9 cellular contexts compared by ENCODE assay signal in genomic region chr2:149562304-149562703, GRCh38. TPM values are rescaled to one million over a fixed set of nuclear protein-coding genes. Genes with fewer than 3 reads are reported as not detected.
DNase-seq lines count a peak whose midpoint lies in the region; ATAC-seq and TF ChIP-seq lines count a peak whose summit lies in the region.
"Had no signal": no experiment of that assay in that cellular context is flagged by ENCODE, and none has a peak within 500 bp of the region (broad histone marks: within the 10 kb centered on the region; RNA-seq: fewer than 3 reads in every experiment).

No MANE protein-coding gene starts in this region.

- CTCF ChIA-PET in Calu3 (lab: Charles Lee) = no interaction called here
- CTCF ChIA-PET in CD4-positive, alpha-beta memory T cell (lab: Charles Lee; ENCODE audit: partially characterized antibody) = interaction anchor here (1.0 to 2.9 kb wide), 6 partner anchors 10 to 635 kb away, joined by 3 to 60 read pairs (median 6); no protein-coding TSS in a partner anchor

- peak; percentile 78 for ATAC-seq in GM21576 (IDR thresholded peaks at IDR 0.05; ENCODE audit: unreplicated experiment)
- no peak for ATAC-seq in right cardiac atrium

- H3K4me3 Mint-ChIP-seq in Calu3 (ENCODE audit: low read depth, unreplicated experiment) (no peak overlapping the region), endothelial cell (ENCODE audit: unreplicated experiment) (no peak overlapping the region)
- H3K4me3 Mint-ChIP-seq in CD4-positive, alpha-beta memory T cell = no peak overlapping the region
- H3K4me3 Mint-ChIP-seq: neural crest cell had no signal

- TF ChIP-seq POLR2A in adrenal gland (IDR thresholded peaks at IDR 0.05) = no peak

- no peaks in the 10 kb centered on the region for H3K9me3 Mint-ChIP-seq in Calu3 (ENCODE audit: low read depth, unreplicated experiment)
- no peaks in the 10 kb centered on the region for H3K9me3 Mint-ChIP-seq in endothelial cell (ENCODE audit: unreplicated experiment)
- H3K9me3 Mint-ChIP-seq in CD4-positive, alpha-beta memory T cell = no peaks in the 10 kb centered on the region
- H3K9me3 Mint-ChIP-seq: neural crest cell had no signal

- DNase-seq in Calu3 (peak; percentile 18), LoVo (ENCODE audit: low spot score) (peak; percentile 66), adrenal gland (no peak), endothelial cell (ENCODE audit: low spot score) (no peak), right cardiac atrium (no peak)
- no peak for DNase-seq in CD4-positive, alpha-beta memory T cell

- H3K36me3 ChIP-seq in endocrine pancreas (ENCODE audit: control insufficient read depth, insufficient read depth, low read length) (no peaks in the 10 kb centered on the region), adrenal gland (replicated peaks in 1 of 2) (peaks cover 0 to 8% of the 10 kb centered on the region in 2 donors)
- H3K36me3 ChIP-seq in CD4-positive, alpha-beta memory T cell (ENCODE audit: insufficient read depth, low read length) = no peaks in the 10 kb centered on the region

- no peak overlapping the region for H3K27ac Mint-ChIP-seq in Calu3 (ENCODE audit: unreplicated experiment)
- no peak overlapping the region for H3K27ac Mint-ChIP-seq in endothelial cell (ENCODE audit: unreplicated experiment)
- no peak overlapping the region for H3K27ac Mint-ChIP-seq in CD4-positive, alpha-beta memory T cell

- TF ChIP-seq CTCF in Calu3 (IDR thresholded peaks at IDR 0.05; ENCODE audit: unreplicated experiment) (no peak), adrenal gland (IDR thresholded peaks at IDR 0.05) (no peak), endothelial cell (IDR thresholded peaks at IDR 0.05; ENCODE audit: unreplicated experiment) (no peak)

- H3K4me1 ChIP-seq in endocrine pancreas (ENCODE audit: control insufficient read depth, insufficient read depth, low read length) (peaks cover 11% of the 10 kb centered on the region), adrenal gland (replicated peaks in 1 of 2) (peaks cover 0 to 11% of the 10 kb centered on the region in 2 donors), right cardiac atrium (ENCODE audit: control insufficient read depth, insufficient read depth, low read length) (no peaks in the 10 kb centered on the region)
- no peaks in the 10 kb centered on the region for H3K4me1 ChIP-seq in CD4-positive, alpha-beta memory T cell (ENCODE audit: insufficient read depth, low read length)

- no peak overlapping the region for H3K9ac ChIP-seq in endocrine pancreas (ENCODE audit: control insufficient read depth, insufficient read depth, low read length)

- H3K4me1 Mint-ChIP-seq in Calu3 (ENCODE audit: low read depth, unreplicated experiment) (peaks cover 9% of the 10 kb centered on the region), endothelial cell (ENCODE audit: unreplicated experiment) (peaks cover 5% of the 10 kb centered on the region)
- peaks cover 0 to 3% (median 1%) of the 10 kb centered on the region in 4 donors for H3K4me1 Mint-ChIP-seq in CD4-positive, alpha-beta memory T cell
- H3K4me1 Mint-ChIP-seq: neural crest cell had no signal

- 11 to 23% (median 19%) methylated on average over 2 of the region's 2 CpGs for WGBS in adrenal gland, 4 donors
- 20% methylated on average over 2 of the region's 2 CpGs for WGBS in right cardiac atrium

- H3K27ac ChIP-seq in adrenal gland (no peak overlapping the region), right cardiac atrium (ENCODE audit: low read length) (no peak overlapping the region)
- no peak overlapping the region for H3K27ac ChIP-seq in CD4-positive, alpha-beta memory T cell (ENCODE audit: low read depth, low read length)

- intact Hi-C loops in Calu3 (cut with micrococcal nuclease; ENCODE audit: unreplicated experiment) (loop anchor here (5.0 to 10.0 kb wide), 3 partner anchors 138 to 635 kb away; no protein-coding TSS in a partner anchor), adrenal gland (cut with DNase I) (loop anchor here in 1 of 2 donors (5.0 kb wide), 1 partner anchor 545 kb away; no protein-coding TSS in a partner anchor), right cardiac atrium (cut with DNase I) (loop anchor here in 3 of 4 donors (5.0 kb wide), 1 partner anchor 545 kb away; no protein-coding TSS in a partner anchor)
- intact Hi-C loops in CD4-positive, alpha-beta memory T cell (cut with micrococcal nuclease) = loop anchor here (5.0 to 10.0 kb wide), 2 partner anchors 635 to 1058 kb away; no protein-coding TSS in a partner anchor

- POLR2A ChIA-PET in CD4-positive, alpha-beta memory T cell (lab: Charles Lee; ENCODE audit: partially characterized antibody) = no interaction called here

- H3K4me3 ChIP-seq in endocrine pancreas (ENCODE audit: control insufficient read depth, insufficient read depth, low read length) (peak overlapping the region; percentile 7), adrenal gland (no peak overlapping the region), right cardiac atrium (ENCODE audit: low read length) (no peak overlapping the region)
- no peak overlapping the region for H3K4me3 ChIP-seq in CD4-positive, alpha-beta memory T cell (ENCODE audit: low read length in 2 of 2)

- no peaks in the 10 kb centered on the region for H3K27me3 Mint-ChIP-seq in Calu3 (ENCODE audit: unreplicated experiment)
- H3K27me3 Mint-ChIP-seq in endothelial cell (ENCODE audit: unreplicated experiment) = no peaks in the 10 kb centered on the region
- peaks cover 0 to 1% of the 10 kb centered on the region in 2 donors for H3K27me3 Mint-ChIP-seq in CD4-positive, alpha-beta memory T cell

- H3K36me3 Mint-ChIP-seq in Calu3 (ENCODE audit: insufficient read depth, unreplicated experiment) (no peaks in the 10 kb centered on the region), endothelial cell (ENCODE audit: low read depth, unreplicated experiment) (peaks cover 4% of the 10 kb centered on the region)
- peaks cover 4 to 14% of the 10 kb centered on the region in 2 donors for H3K36me3 Mint-ChIP-seq in CD4-positive, alpha-beta memory T cell

- H3K27me3 ChIP-seq in endocrine pancreas (ENCODE audit: control insufficient read depth, insufficient read depth, low read length) (no peaks in the 10 kb centered on the region), adrenal gland (no peaks in the 10 kb centered on the region), right cardiac atrium (ENCODE audit: control insufficient read depth, insufficient read depth) (no peaks in the 10 kb centered on the region)
- no peaks in the 10 kb centered on the region for H3K27me3 ChIP-seq in CD4-positive, alpha-beta memory T cell (ENCODE audit: insufficient read depth, low read length)

- no TSS peak for BruUV-seq in Calu3 (replicated peaks; lab: Mats Ljungman, UMichigan)

- no peaks in the 10 kb centered on the region for H3K9me3 ChIP-seq in endocrine pancreas (ENCODE audit: control insufficient read depth, low read length)
- H3K9me3 ChIP-seq in adrenal gland (replicated peaks in 1 of 3) = no peaks in the 10 kb centered on the region
- H3K9me3 ChIP-seq in CD4-positive, alpha-beta memory T cell (ENCODE audit: control insufficient read depth in 1 of 2, low read length in 2 of 2) = no peaks in the 10 kb centered on the region
- H3K9me3 ChIP-seq in right cardiac atrium (ENCODE audit: control insufficient read depth, low read length) = no peaks in the 10 kb centered on the region

RNA-seq across cellular contexts. Expression of gene MMADHC, which starts 25.3 kb away (rescaled TPM):
- 88.4 and 89.8 TPM in 2 replicates for total RNA-seq in Calu3 (2022)
- total RNA-seq in adrenal gland = 100 to 1,000 TPM in 3 of 8 donors, 10 to 100 TPM in 5; 45.9 to 124 (median 91.0) TPM
- 100 to 1,000 TPM in 1 of 3 donors, 10 to 100 TPM in 2; 28.0 to 123 (median 30.7) TPM for polyA plus RNA-seq in adrenal gland
- total RNA-seq in endothelial cell (ENCODE audit: unreplicated experiment) = 86.0 TPM
- 10 to 100 TPM; 66.4 to 69.4 TPM for total RNA-seq in CD4-positive, alpha-beta memory T cell
- 100 to 1,000 TPM; 113 to 163 TPM for polyA plus RNA-seq in CD4-positive, alpha-beta memory T cell
- 100 to 1,000 TPM in 1 of 4 donors, 10 to 100 TPM in 3; 81.0 to 106 (median 93.9) TPM for total RNA-seq in right cardiac atrium
- 80.4 TPM for polyA plus RNA-seq in right cardiac atrium

Comparison
In these comparisons a context has a peak if more than half of its experiments do, and no peak if none do; other contexts are left out.
1. DNase-seq: peak in Calu3 (single experiment) and LoVo (single experiment); none in adrenal gland (0 of 7), endothelial cell (single experiment), CD4-positive, alpha-beta memory T cell (0 of 5) and right cardiac atrium (0 of 3).